In the genomic region with DNA sequence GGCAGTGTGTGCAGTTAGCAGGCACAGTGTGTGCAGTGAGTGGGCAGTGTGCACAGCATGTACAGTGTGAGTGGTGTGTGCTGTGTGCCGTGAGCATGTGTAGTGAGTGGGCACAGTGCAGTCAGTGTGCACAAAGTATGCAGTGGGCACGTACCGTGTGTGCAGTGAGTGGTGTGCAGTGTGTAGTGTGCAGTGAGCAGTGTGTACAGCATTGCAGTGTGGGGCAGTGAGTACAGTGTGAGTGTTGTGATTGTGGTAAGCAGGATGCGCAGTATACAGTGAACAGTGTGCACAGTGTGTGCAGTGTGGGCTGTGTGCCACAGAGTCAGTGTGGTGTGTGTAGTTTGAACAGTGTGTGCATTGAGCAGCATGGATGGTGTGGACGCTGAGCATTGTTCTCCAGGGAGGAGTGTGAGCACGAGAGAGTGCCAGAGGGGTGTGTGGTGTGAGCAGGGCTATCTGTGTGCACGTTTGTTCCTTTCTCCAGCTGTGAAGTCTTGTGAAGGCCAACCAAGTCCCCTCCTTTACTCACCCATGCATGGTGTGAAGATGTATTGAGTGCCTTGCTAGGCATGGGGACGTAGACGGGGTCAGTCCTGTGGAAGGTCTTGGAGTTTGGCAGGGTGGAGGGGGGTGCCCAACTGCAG, we compare ENCODE assay signal across 1 cellular context.
TF ChIP-seq lines count a peak whose summit lies in the region.

No MANE protein-coding gene starts in this region.

TF ChIP-seq in HEK293, 187 proteins besides CTCF, POLR2A, EP300 and RAD21 (continued from another document):
- TF ChIP-seq TSHZ1 (tag by site-specific recombination; IDR thresholded peaks at IDR 0.05; ENCODE audit: borderline replicate concordance): no peak
- TF ChIP-seq, protein P1, sequence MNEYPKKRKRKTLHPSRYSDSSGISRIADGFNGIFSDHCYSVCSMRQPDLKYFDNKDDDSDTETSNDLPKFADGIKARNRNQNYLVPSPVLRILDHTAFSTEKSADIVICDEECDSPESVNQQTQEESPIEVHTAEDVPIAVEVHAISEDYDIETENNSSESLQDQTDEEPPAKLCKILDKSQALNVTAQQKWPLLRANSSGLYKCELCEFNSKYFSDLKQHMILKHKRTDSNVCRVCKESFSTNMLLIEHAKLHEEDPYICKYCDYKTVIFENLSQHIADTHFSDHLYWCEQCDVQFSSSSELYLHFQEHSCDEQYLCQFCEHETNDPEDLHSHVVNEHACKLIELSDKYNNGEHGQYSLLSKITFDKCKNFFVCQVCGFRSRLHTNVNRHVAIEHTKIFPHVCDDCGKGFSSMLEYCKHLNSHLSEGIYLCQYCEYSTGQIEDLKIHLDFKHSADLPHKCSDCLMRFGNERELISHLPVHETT (tag by site-specific recombination; IDR thresholded peaks at IDR 0.05): no peak
- TF ChIP-seq MYNN (tag by site-specific recombination; IDR thresholded peaks at IDR 0.05; ENCODE audit: borderline replicate concordance): no peak
- peak; percentile 29; the same call in 1 of the 2 replicates for TF ChIP-seq ZNF2 (tag by site-specific recombination; IDR thresholded peaks at IDR 0.05)
- TF ChIP-seq ZNF184 (tag by site-specific recombination; IDR thresholded peaks at IDR 0.05): no peak
- TF ChIP-seq ZBTB48 (tag by site-specific recombination; IDR thresholded peaks at IDR 0.05): 0 out of 2 replicates have a peak, but pooled peaks have one; percentile 10
- TF ChIP-seq REST (tag by site-specific recombination; IDR thresholded peaks at IDR 0.05): no peak
- TF ChIP-seq ZNF596 (tag by site-specific recombination; IDR thresholded peaks at IDR 0.05): no peak
- peak; percentile 73 for TF ChIP-seq EGR2 (tag by site-specific recombination; IDR thresholded peaks at IDR 0.05; ENCODE audit: low read depth)
- no peak for TF ChIP-seq ZNF777 (tag by site-specific recombination; IDR thresholded peaks at IDR 0.05; ENCODE audit: borderline replicate concordance)
- no peak for TF ChIP-seq ZNF658 (tag by site-specific recombination; IDR thresholded peaks at IDR 0.05)
- no peak for TF ChIP-seq ZNF280D (tag by site-specific recombination; IDR thresholded peaks at IDR 0.05)
- peak; percentile 44; the same call in 1 of the 2 replicates for TF ChIP-seq ZBTB7A (tag by site-specific recombination; IDR thresholded peaks at IDR 0.05; ENCODE audit: low read depth)
- 0 out of 2 replicates have a peak, but pooled peaks have one; percentile 6 for TF ChIP-seq GLI4 (tag by site-specific recombination; IDR thresholded peaks at IDR 0.05)
- TF ChIP-seq ZNF544 (tag by site-specific recombination; IDR thresholded peaks at IDR 0.05): no peak
- TF ChIP-seq ZNF580 (tag by site-specific recombination; IDR thresholded peaks at IDR 0.05): no peak
- no peak for TF ChIP-seq ZNF610 (tag by site-specific recombination; IDR thresholded peaks at IDR 0.05; ENCODE audit: borderline replicate concordance)
- no peak for TF ChIP-seq BCL11A (tag by site-specific recombination; IDR thresholded peaks at IDR 0.05; ENCODE audit: low read depth)
- no peak for TF ChIP-seq PRDM10 (tag by site-specific recombination; IDR thresholded peaks at IDR 0.05)
- no peak for TF ChIP-seq ZNF549 (tag by site-specific recombination; IDR thresholded peaks at IDR 0.05)
- no peak for TF ChIP-seq ZBTB1 (tag by site-specific recombination; IDR thresholded peaks at IDR 0.05)
- TF ChIP-seq ZNF202 (tag by site-specific recombination; IDR thresholded peaks at IDR 0.05; ENCODE audit: borderline replicate concordance): no peak
- TF ChIP-seq, protein P2, sequence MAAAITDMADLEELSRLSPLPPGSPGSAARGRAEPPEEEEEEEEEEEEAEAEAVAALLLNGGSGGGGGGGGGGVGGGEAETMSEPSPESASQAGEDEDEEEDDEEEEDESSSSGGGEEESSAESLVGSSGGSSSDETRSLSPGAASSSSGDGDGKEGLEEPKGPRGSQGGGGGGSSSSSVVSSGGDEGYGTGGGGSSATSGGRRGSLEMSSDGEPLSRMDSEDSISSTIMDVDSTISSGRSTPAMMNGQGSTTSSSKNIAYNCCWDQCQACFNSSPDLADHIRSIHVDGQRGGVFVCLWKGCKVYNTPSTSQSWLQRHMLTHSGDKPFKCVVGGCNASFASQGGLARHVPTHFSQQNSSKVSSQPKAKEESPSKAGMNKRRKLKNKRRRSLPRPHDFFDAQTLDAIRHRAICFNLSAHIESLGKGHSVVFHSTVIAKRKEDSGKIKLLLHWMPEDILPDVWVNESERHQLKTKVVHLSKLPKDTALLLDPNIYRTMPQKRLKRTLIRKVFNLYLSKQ (tag by site-specific recombination; IDR thresholded peaks at IDR 0.05; ENCODE audit: borderline replicate concordance): no peak
